In the genomic region with DNA sequence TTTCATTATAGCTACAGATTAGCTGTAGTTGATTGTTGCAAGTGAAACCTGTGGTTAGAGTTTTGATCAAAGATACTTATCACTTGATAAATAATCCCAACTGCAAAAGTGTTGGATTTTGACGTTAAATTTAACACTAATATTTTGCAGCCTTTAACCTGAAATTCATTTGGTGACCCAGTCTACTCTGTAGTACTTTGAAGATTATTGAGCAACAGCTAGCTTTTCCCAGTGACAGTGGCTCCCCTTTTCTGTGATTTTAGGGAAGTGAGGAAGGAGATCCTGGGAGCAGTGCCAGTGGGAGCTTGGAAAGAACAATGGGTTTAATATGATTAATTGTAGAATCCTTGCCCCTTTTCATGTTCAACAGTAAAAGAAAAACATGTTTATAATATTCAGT, we compare ENCODE assay signal across 17 cellular contexts.
DNase-seq lines count a peak whose midpoint lies in the region; ATAC-seq and TF ChIP-seq lines count a peak whose summit lies in the region.
"Had no signal": no experiment of that assay in that cellular context is flagged by ENCODE, and none has a peak within 500 bp of the region (broad histone marks: within the 10 kb centered on the region; RNA-seq: fewer than 3 reads in every experiment).

No MANE protein-coding gene starts in this region.

- H3K4me1 Mint-ChIP-seq in CD8-positive, alpha-beta T cell (ENCODE audit: low read depth), result peaks cover 70% of the 10 kb centered on the region
- H3K4me1 Mint-ChIP-seq in IgD-negative memory B cell, result peaks cover 61 to 69% (median 67%) of the 10 kb centered on the region in 3 donors
- peaks cover 54 to 85% (median 76%) of the 10 kb centered on the region in 7 donors for H3K4me1 Mint-ChIP-seq in naive thymus-derived CD4-positive, alpha-beta T cell

- H3K4me1 ChIP-seq in CD8-positive, alpha-beta T cell (ENCODE audit: insufficient read depth, low read length), result peaks cover 26% of the 10 kb centered on the region
- H3K4me1 ChIP-seq in naive thymus-derived CD4-positive, alpha-beta T cell (ENCODE audit: control insufficient read depth in 2 of 2, insufficient read depth in 2 of 2, low read length in 2 of 2), result peaks cover 18 to 34% of the 10 kb centered on the region in 2 donors

- peaks cover 16% of the 10 kb centered on the region for H3K36me3 Mint-ChIP-seq in CD8-positive, alpha-beta T cell
- peaks cover 2% of the 10 kb centered on the region for H3K36me3 Mint-ChIP-seq in IgD-negative memory B cell
- peaks cover 0 to 12% (median 4%) of the 10 kb centered on the region in 5 donors for H3K36me3 Mint-ChIP-seq in naive thymus-derived CD4-positive, alpha-beta T cell

- H3K9me3 Mint-ChIP-seq in CD8-positive, alpha-beta T cell, result no peaks in the 10 kb centered on the region
- H3K9me3 Mint-ChIP-seq in IgD-negative memory B cell, result no peaks in the 10 kb centered on the region
- peaks cover 0 to 1% (median 0%) of the 10 kb centered on the region in 11 donors for H3K9me3 Mint-ChIP-seq in naive thymus-derived CD4-positive, alpha-beta T cell

- CTCF ChIA-PET in CD8-positive, alpha-beta T cell (lab: Charles Lee), result interaction anchor here (1.1 to 2.6 kb wide), 2 partner anchors 42 to 194 kb away, joined by 3 to 7 read pairs; no protein-coding TSS in a partner anchor
- CTCF ChIA-PET in naive thymus-derived CD4-positive, alpha-beta T cell (lab: Charles Lee), result no interaction called here

- no peak for TF ChIP-seq CTCF in CD8-positive, alpha-beta T cell (IDR thresholded peaks at IDR 0.05)
- no peak for TF ChIP-seq CTCF in omental fat pad (IDR thresholded peaks at IDR 0.05)

- H3K27ac ChIP-seq in CD8-positive, alpha-beta T cell (ENCODE audit: low read depth, low read length), result no peak overlapping the region
- H3K27ac ChIP-seq in naive thymus-derived CD4-positive, alpha-beta T cell (ENCODE audit: low read depth, low read length), result no peak overlapping the region
- H3K27ac ChIP-seq: BLaER1 treated with 17β-estradiol and CSF1 and Interleukin-3, amounts not matched to agents 10 nM and 100 nM; hepatocyte had no signal

- no peaks in the 10 kb centered on the region for H3K27me3 ChIP-seq in CD8-positive, alpha-beta T cell (ENCODE audit: insufficient read depth, low read length)
- H3K27me3 ChIP-seq in naive thymus-derived CD4-positive, alpha-beta T cell (ENCODE audit: control insufficient read depth in 2 of 2, insufficient read depth in 2 of 2, low read length in 2 of 2), result no peaks in the 10 kb centered on the region
- H3K27me3 ChIP-seq: BLaER1 treated with 17β-estradiol and CSF1 and Interleukin-3, amounts not matched to agents 10 nM and 100 nM; hepatocyte; upper lobe of left lung had no signal

- no peaks in the 10 kb centered on the region for H3K36me3 ChIP-seq in CD8-positive, alpha-beta T cell (ENCODE audit: insufficient read depth, low read length)
- peaks cover 0 to 1% (median 0%) of the 10 kb centered on the region in 3 experiments for H3K36me3 ChIP-seq in naive thymus-derived CD4-positive, alpha-beta T cell (ENCODE audit: control insufficient read depth in 2 of 3, insufficient read depth in 3 of 3, low read length in 3 of 3)
- H3K36me3 ChIP-seq: upper lobe of left lung had no signal

- H3K4me3 ChIP-seq in CD8-positive, alpha-beta T cell (ENCODE audit: low read depth, low read length), result no peak overlapping the region
- H3K4me3 ChIP-seq in naive thymus-derived CD4-positive, alpha-beta T cell (ENCODE audit: low read length), result no peak overlapping the region
- H3K4me3 ChIP-seq: BLaER1 treated with 17β-estradiol and CSF1 and Interleukin-3, amounts not matched to agents 10 nM and 100 nM; hepatocyte; upper lobe of left lung had no signal

- no peaks in the 10 kb centered on the region for H3K27me3 Mint-ChIP-seq in CD8-positive, alpha-beta T cell (ENCODE audit: low read depth)
- no peaks in the 10 kb centered on the region for H3K27me3 Mint-ChIP-seq in IgD-negative memory B cell
- no peaks in the 10 kb centered on the region for H3K27me3 Mint-ChIP-seq in naive thymus-derived CD4-positive, alpha-beta T cell

- intact Hi-C loops in CD8-positive, alpha-beta T cell (cut with DNase I, micrococcal nuclease), result loop anchor here in 1 of 2 experiments (10.0 kb wide), 1 partner anchor 74 kb away; a partner anchor contains a TSS
- intact Hi-C loops in naive thymus-derived CD4-positive, alpha-beta T cell (cut with micrococcal nuclease), result no loop called here

- ATAC-seq in CD8-positive, alpha-beta T cell, result no peak
- ATAC-seq in naive thymus-derived CD4-positive, alpha-beta T cell, result no peak
- ATAC-seq in omental fat pad (ENCODE audit: low FRiP score), result no peak

- no peak for DNase-seq in CD8-positive, alpha-beta T cell
- DNase-seq in dermis microvascular lymphatic vessel endothelial cell (ENCODE audit: low read depth in 2 of 2), result peak; percentile 47 to 84
- no peak for DNase-seq in naive thymus-derived CD4-positive, alpha-beta T cell
- no peak for DNase-seq in Kasumi-1 (lab: John Stamatoyannopoulos, UW)
- no peak for DNase-seq in germinal center (ENCODE audit: low spot score)
- DNase-seq in omental fat pad (ENCODE audit: low spot score), result no peak
- no peak for DNase-seq in HuH-7.5 (ENCODE audit: low spot score)
- DNase-seq: activated effector memory CD4-positive, alpha-beta T cell treated with Interleukin-2 at 50 U/mL for 16 hours; cortex of kidney; DMS53; NCI-H2081 treated with DMSO at 0.1 percent for 48 hours; NCI-H524 treated with DMSO at 0.1 percent for 48 hours; posterior cingulate gyrus; upper lobe of left lung had no signal

- POLR2A ChIA-PET in CD8-positive, alpha-beta T cell (lab: Charles Lee), result no interaction called here
- POLR2A ChIA-PET in naive thymus-derived CD4-positive, alpha-beta T cell (lab: Charles Lee), result interaction anchor here (0.6 kb wide), 2 partner anchors 229 to 1709 kb away, joined by 3 to 5 read pairs; no protein-coding TSS in a partner anchor

- no peaks in the 10 kb centered on the region for H3K9me3 ChIP-seq in CD8-positive, alpha-beta T cell (ENCODE audit: low read length)
- no peaks in the 10 kb centered on the region for H3K9me3 ChIP-seq in naive thymus-derived CD4-positive, alpha-beta T cell (ENCODE audit: control insufficient read depth in 2 of 3, low read length in 3 of 3)
- H3K9me3 ChIP-seq: BLaER1 treated with 17β-estradiol and CSF1 and Interleukin-3, amounts not matched to agents 10 nM and 100 nM; upper lobe of left lung had no signal

- peak overlapping the region; percentile 70 for H3K27ac Mint-ChIP-seq in CD8-positive, alpha-beta T cell
- peak overlapping the region; percentile 4 to 90 (median 59) for H3K27ac Mint-ChIP-seq in IgD-negative memory B cell
- H3K27ac Mint-ChIP-seq in naive thymus-derived CD4-positive, alpha-beta T cell, result peak overlapping the region in 7 of 9 donors; percentile 10 to 79 (median 46)

- H3K4me3 Mint-ChIP-seq in CD8-positive, alpha-beta T cell, result no peak overlapping the region
- peak overlapping the region in 2 of 4 donors; percentile 47 to 57 for H3K4me3 Mint-ChIP-seq in IgD-negative memory B cell
- no peak overlapping the region for H3K4me3 Mint-ChIP-seq in naive thymus-derived CD4-positive, alpha-beta T cell

Comparison
In these comparisons a context has a peak if more than half of its experiments do, and no peak if none do; other contexts are left out.
1. DNase-seq: peak in dermis microvascular lymphatic vessel endothelial cell (2 of 2); none in CD8-positive, alpha-beta T cell (0 of 7), naive thymus-derived CD4-positive, alpha-beta T cell (0 of 9), Kasumi-1 (0 of 2), germinal center (single experiment), omental fat pad (single experiment) and HuH-7.5 (single experiment).
2. Peak in every context shown above with its lines, with median percentiles within 50 percentile points of each other: H3K27ac Mint-ChIP-seq.